Comparison of ENCODE assay signal across 16 cellular contexts in genomic region chr7:155466142-155466813, GRCh38. TPM values are rescaled to one million over a fixed set of nuclear protein-coding genes. Genes with fewer than 3 reads are reported as not detected.
DNase-seq lines count a peak whose midpoint lies in the region; ATAC-seq and TF ChIP-seq lines count a peak whose summit lies in the region.
"Had no signal": no experiment of that assay in that cellular context is flagged by ENCODE, and none has a peak within 500 bp of the region (broad histone marks: within the 10 kb centered on the region; RNA-seq: fewer than 3 reads in every experiment).

No MANE protein-coding gene starts in this region.

- H3K56ac ChIP-seq in IMR-90 (ENCODE audit: extremely low read depth, insufficient read depth, low read length), result no peak overlapping the region

- H4K20me1 ChIP-seq in IMR-90 (ENCODE audit: insufficient read depth, low read length) (no peaks in the 10 kb centered on the region), osteoblast (ENCODE audit: insufficient read depth, low read length) (no peaks in the 10 kb centered on the region)

- peaks cover 48% of the 10 kb centered on the region for H3K27me3 Mint-ChIP-seq in glutamatergic neuron (ENCODE audit: unreplicated experiment)

- H2BK5ac ChIP-seq in IMR-90 (ENCODE audit: low read depth, low read length, poor library complexity, severe bottlenecking), result no peak overlapping the region

- TF ChIP-seq RAD21 in IMR-90 (IDR thresholded peaks at IDR 0.05; ENCODE audit: low read length), result no peak

- H3K4me3 ChIP-seq in GM08714 (ENCODE audit: low read length) (peak overlapping the region; percentile 1; the same call in 1 of the 2 replicates), IMR-90 (ENCODE audit: insufficient read depth, low read depth, low read length) (no peak overlapping the region), osteoblast (ENCODE audit: insufficient read depth, low read length) (no peak overlapping the region)

- peaks cover 2% of the 10 kb centered on the region for H3K9me3 Mint-ChIP-seq in glutamatergic neuron (ENCODE audit: unreplicated experiment)
- H3K9me3 Mint-ChIP-seq: activated T-cell treated with anti-CD3 and anti-CD28 coated beads, Interleukin-2, amount 50 U/mL, for 4 hours; T-helper 1 cell treated with Interleukin-12 subunit alpha and Interleukin-12 subunit beta and Interleukin-4 antibody, amounts not matched to agents 30 μg/mL and 1 μg/mL, for 36 hours had no signal

- no peaks in the 10 kb centered on the region for H3K36me3 Mint-ChIP-seq in glutamatergic neuron (ENCODE audit: unreplicated experiment)

- no peak for TF ChIP-seq CTCF in IMR-90 (conservative IDR thresholded peaks at IDR 0.05; ENCODE audit: low read depth, low read length)
- TF ChIP-seq CTCF in glutamatergic neuron (IDR thresholded peaks at IDR 0.05; ENCODE audit: partially characterized antibody, unreplicated experiment), result no peak
- TF ChIP-seq CTCF in osteoblast (IDR thresholded peaks at IDR 0.05; ENCODE audit: extremely low read depth, low read depth, low read length), result no peak

- H2BK120ac ChIP-seq in IMR-90 (ENCODE audit: low read depth, low read length), result no peak overlapping the region

- no peak overlapping the region for H2AFZ ChIP-seq in IMR-90 (replicated peaks; ENCODE audit: low read length, poor library complexity)
- no peak overlapping the region for H2AFZ ChIP-seq in osteoblast (ENCODE audit: low read length)

- peaks cover 2% of the 10 kb centered on the region for H3K4me1 Mint-ChIP-seq in glutamatergic neuron (ENCODE audit: low read depth, unreplicated experiment)

- H3K23ac ChIP-seq in IMR-90 (ENCODE audit: low read depth, low read length), result no peak overlapping the region

- peak overlapping the region; percentile 42 for H2AK9ac ChIP-seq in IMR-90 (replicated peaks; ENCODE audit: low read depth, low read length, poor library complexity)

- intact Hi-C loops in IMR-90 (cut with micrococcal nuclease), result no loop called here

- no peak overlapping the region for H4K5ac ChIP-seq in IMR-90 (ENCODE audit: low read depth, low read length)

- no peaks in the 10 kb centered on the region for H3K79me2 ChIP-seq in osteoblast (ENCODE audit: insufficient read depth, low read length)

- in situ Hi-C loops in IMR-90 (cut with MboI; ENCODE audit: low sequenced_read_pairs), result no loop called here

- CTCF ChIA-PET in IMR-90 (lab: Yijun Ruan, JAX), result interaction anchor here (0.5 to 0.6 kb wide), 2 partner anchors 91 to 95 kb away, joined by 3 read pairs; no protein-coding TSS in a partner anchor

- no peaks in the 10 kb centered on the region for H3K9me3 ChIP-seq in IMR-90 (ENCODE audit: control insufficient read depth, insufficient read depth, low read length)
- no peaks in the 10 kb centered on the region for H3K9me3 ChIP-seq in osteoblast (ENCODE audit: low read depth, low read length)

- H3K27ac ChIP-seq in IMR-90 (ENCODE audit: insufficient read depth, low read length) (no peak overlapping the region), osteoblast (ENCODE audit: low read depth, low read length) (no peak overlapping the region)
- H3K27ac ChIP-seq: HL-60 had no signal

- dilution Hi-C loops in IMR-90 (cut with HindIII; ENCODE audit: low sequenced_read_pairs, unreplicated experiment), result no loop called here

- no peaks in the 10 kb centered on the region for H3K4me1 ChIP-seq in IMR-90 (ENCODE audit: control insufficient read depth, insufficient read depth, low read length)
- H3K4me1 ChIP-seq in osteoblast (ENCODE audit: insufficient read depth, low read length), result no peaks in the 10 kb centered on the region

- H3K18ac ChIP-seq in IMR-90 (ENCODE audit: low read depth, low read length), result no peak overlapping the region

- no peak overlapping the region for H3K4me2 ChIP-seq in IMR-90 (ENCODE audit: low read depth, low read length)
- no peak overlapping the region for H3K4me2 ChIP-seq in osteoblast (ENCODE audit: insufficient read depth, low read length)

- no peak overlapping the region for H3K4ac ChIP-seq in IMR-90 (ENCODE audit: low read depth, low read length)

- no peak overlapping the region for H4K91ac ChIP-seq in IMR-90 (ENCODE audit: insufficient read depth, low read depth, low read length)

- no peak for DNase-seq in IMR-90
- DNase-seq in glutamatergic neuron, result peak; percentile 41
- peak; percentile 71 for DNase-seq in osteoblast (ENCODE audit: insufficient read length, low spot score, missing footprints)
- DNase-seq in NCI-H2171 (lab: John Stamatoyannopoulos, UW), result no peak
- DNase-seq: activated CD4-positive, alpha-beta T cell treated with anti-CD3 and anti-CD28 coated beads for 4 hours; activated T-cell treated with anti-CD3 and anti-CD28 coated beads, Interleukin-2, amount 50 U/mL, for 4 hours; dermis blood vessel endothelial cell; stimulated activated CD4-positive, alpha-beta T cell treated with anti-CD3 and anti-CD28 coated beads, Interleukin-4, amount 100 ng/mL, for 1 hour; stimulated activated naive CD4-positive, alpha-beta T cell had no signal

- 0% methylated on average over 5 of the region's 42 CpGs; no CpG with 5 or more reads in 1 of the 2 experiments for WGBS in IMR-90 (ENCODE audit: extremely low coverage in 2 of 2, insufficient read length in 1 of 2), 2 experiments

- no TSS peak for BruUV-seq in IMR-90 (replicated peaks; lab: Mats Ljungman, UMichigan)

- H4K8ac ChIP-seq in IMR-90 (ENCODE audit: low read depth in 2 of 2, low read length in 2 of 2), result no peak overlapping the region

- peaks cover 87% of the 10 kb centered on the region for H3K27me3 ChIP-seq in IMR-90 (ENCODE audit: control insufficient read depth, insufficient read depth, low read length)
- peaks cover 99% of the 10 kb centered on the region for H3K27me3 ChIP-seq in osteoblast (ENCODE audit: insufficient read depth, low read length)

- H3K14ac ChIP-seq in IMR-90 (replicated peaks; ENCODE audit: low read depth, low read length), result no peak overlapping the region

- ATAC-seq in IMR-90 (ENCODE audit: low read depth) (no peak), HG03139 (IDR thresholded peaks at IDR 0.05; ENCODE audit: unreplicated experiment) (no peak), GM19351 (IDR thresholded peaks at IDR 0.05; ENCODE audit: unreplicated experiment) (no peak)

- H3K36me3 ChIP-seq in IMR-90 (ENCODE audit: control insufficient read depth, insufficient read depth, low read length), result no peaks in the 10 kb centered on the region
- H3K36me3 ChIP-seq in osteoblast (ENCODE audit: insufficient read depth, low read length), result no peaks in the 10 kb centered on the region

- H3K9me1 ChIP-seq in IMR-90 (ENCODE audit: insufficient read depth, low read length), result no peaks in the 10 kb centered on the region

- no peak overlapping the region for H3K9ac ChIP-seq in IMR-90 (ENCODE audit: low read depth, low read length)

- POLR2A ChIA-PET in IMR-90 (lab: Charles Lee; ENCODE audit: unreplicated experiment), result no interaction called here

- H2BK20ac ChIP-seq in IMR-90 (ENCODE audit: low read depth, low read length), result no peak overlapping the region

- H3K4me3 Mint-ChIP-seq in glutamatergic neuron (ENCODE audit: unreplicated experiment), result peak overlapping the region; percentile 42
- H3K4me3 Mint-ChIP-seq: activated T-cell treated with anti-CD3 and anti-CD28 coated beads, Interleukin-2, amount 50 U/mL, for 4 hours; T-helper 1 cell treated with Interleukin-12 subunit alpha and Interleukin-12 subunit beta and Interleukin-4 antibody, amounts not matched to agents 30 μg/mL and 1 μg/mL, for 36 hours had no signal

- no peak overlapping the region for H2BK15ac ChIP-seq in IMR-90 (ENCODE audit: low read depth, low read length)

- H3K27ac Mint-ChIP-seq in glutamatergic neuron (ENCODE audit: unreplicated experiment), result no peak overlapping the region
- H3K27ac Mint-ChIP-seq: T-helper 1 cell treated with Interleukin-12 subunit alpha and Interleukin-12 subunit beta and Interleukin-4 antibody, amounts not matched to agents 30 μg/mL and 1 μg/mL, for 36 hours had no signal

- no peak overlapping the region for H2AK5ac ChIP-seq in IMR-90 (ENCODE audit: low read depth, low read length)

- no peak for TF ChIP-seq POLR2A in IMR-90 (IDR thresholded peaks at IDR 0.05; ENCODE audit: low read depth, low read length)

- H3K79me1 ChIP-seq in IMR-90 (ENCODE audit: low read depth in 1 of 2, low read length in 2 of 2), result no peaks in the 10 kb centered on the region

TF ChIP-seq in IMR-90, 13 proteins besides CTCF, POLR2A, EP300 and RAD21 (continues in another document):
- no peak for TF ChIP-seq RCOR1 (IDR thresholded peaks at IDR 0.05; ENCODE audit: insufficient replicate concordance, low read length)
- no peak for TF ChIP-seq ELK1 (IDR thresholded peaks at IDR 0.05; ENCODE audit: borderline replicate concordance, low read depth, low read length)
- TF ChIP-seq SMC3 (IDR thresholded peaks at IDR 0.05; ENCODE audit: low read depth, low read length), result no peak
- no peak for TF ChIP-seq MAFK (IDR thresholded peaks at IDR 0.05; ENCODE audit: low read depth, low read length)
- no peak for TF ChIP-seq CHD1 (IDR thresholded peaks at IDR 0.05; ENCODE audit: low read depth, low read length)
- TF ChIP-seq RFX5 (IDR thresholded peaks at IDR 0.05; ENCODE audit: low read depth, low read length), result no peak
- TF ChIP-seq NFE2L2 (IDR thresholded peaks at IDR 0.05; ENCODE audit: low read depth, low read length), result no peak
- no peak for TF ChIP-seq USF2 (IDR thresholded peaks at IDR 0.05; ENCODE audit: low read depth, low read length)
- no peak for TF ChIP-seq MXI1 (IDR thresholded peaks at IDR 0.05; ENCODE audit: borderline replicate concordance, low read depth, low read length)
- TF ChIP-seq BHLHE40 (IDR thresholded peaks at IDR 0.05; ENCODE audit: low read depth, low read length), result no peak

RNA-seq across cellular contexts. Expression of gene EN2, which starts 8.3 kb away (rescaled TPM):
- total RNA-seq in IMR-90 (2012; rRNA removed) (not detected in 2 replicates), glutamatergic neuron (ENCODE audit: unreplicated experiment) (0.20 TPM), osteoblast (under 0.01 TPM in 1 of 2 replicates, not detected in the other)
- not detected in 2 replicates for polyA plus RNA-seq in IMR-90 (2012; rRNA removed)
- polyA plus RNA-seq in IMR-90 (2012; cell fraction: cytosol; rRNA removed), result 0.01 TPM in 1 of 2 replicates, not detected in the other
- polyA plus RNA-seq in IMR-90 (2012; cell fraction: nucleus; rRNA removed; ENCODE audit: low replicate concordance), result 0.03 TPM in 1 of 2 replicates, not detected in the other
- total RNA-seq: activated T-cell treated with anti-CD3 and anti-CD28 coated beads, Interleukin-2, amount 50 U/mL, for 4 hours; aorta; dermis blood vessel endothelial cell; mononuclear cell had no signal
- polyA plus RNA-seq: aorta had no signal

Comparison
In these comparisons a context has a peak if more than half of its experiments do, and no peak if none do; other contexts are left out.
1. DNase-seq: peak in glutamatergic neuron (single experiment) and osteoblast (single experiment); none in IMR-90 (single experiment) and NCI-H2171 (single experiment).